ENCODE assay signal across 1 cellular context in the genomic region with DNA sequence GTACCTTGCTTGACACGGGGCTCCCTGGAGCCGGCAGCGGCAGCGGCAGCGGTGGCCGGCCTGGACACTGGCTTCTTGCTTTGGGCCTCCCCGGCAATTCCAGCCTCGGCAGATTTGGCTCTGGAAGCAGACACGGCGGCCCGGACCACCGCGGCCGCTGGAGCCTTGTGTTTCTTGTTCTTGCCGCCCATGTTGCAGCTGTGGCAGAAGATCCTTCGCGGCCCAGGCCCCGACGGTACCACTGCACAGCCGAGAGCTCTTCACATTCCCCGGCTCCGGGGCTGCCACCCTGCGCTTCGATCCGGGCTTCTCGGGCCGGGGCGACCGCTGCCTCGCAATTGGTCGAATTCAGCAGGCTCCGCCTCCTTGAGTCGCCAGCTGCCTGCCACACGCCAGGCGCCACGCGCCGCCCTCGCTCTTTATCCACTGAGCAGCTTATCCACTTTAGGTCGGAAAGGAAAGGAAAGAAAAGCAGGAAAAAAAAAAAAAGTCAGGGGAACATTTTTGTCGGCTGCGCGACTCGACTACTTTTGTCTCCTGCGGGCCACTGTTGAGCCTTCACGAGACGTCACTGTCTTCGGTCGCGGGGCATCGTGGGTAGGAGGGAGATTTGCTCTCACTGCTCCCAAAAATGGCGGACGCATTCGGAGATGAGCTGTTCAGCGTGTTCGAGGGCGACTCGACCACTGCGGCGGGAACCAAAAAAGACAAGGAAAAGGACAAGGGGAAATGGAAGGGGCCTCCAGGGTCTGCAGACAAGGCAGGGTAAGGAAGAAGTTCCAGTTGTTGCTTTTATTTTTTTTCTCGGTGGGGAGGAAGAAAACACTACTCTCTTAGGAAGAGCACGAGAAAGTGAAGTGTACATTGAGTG.
TF ChIP-seq lines count a peak whose summit lies in the region.

DHX29 (minus strand) TSS at position 312 of the 871 bp plus-strand sequence; CDS start at position 191, 121 bp downstream.
MTREX (plus strand) TSS at position 607 of the 871 bp plus-strand sequence; CDS start at position 632, 25 bp downstream.

TF ChIP-seq in HepG2, 621 proteins besides CTCF, POLR2A, EP300 and RAD21 (continued from another document and continues in another):
- TF ChIP-seq AHDC1 (CRISPR knock-in tag; IDR thresholded peaks at IDR 0.05; ENCODE audit: borderline replicate concordance) (peak; percentile 67; the same call in 1 of the 2 replicates), NRL (CRISPR knock-in tag; IDR thresholded peaks at IDR 0.05; ENCODE audit: borderline replicate concordance) (peak; percentile 59; the same call in 1 of the 2 replicates), HINFP (CRISPR knock-in tag; IDR thresholded peaks at IDR 0.05; ENCODE audit: low read depth) (no peak), POGZ (CRISPR knock-in tag; IDR thresholded peaks at IDR 0.05) (peak; percentile 84), FLYWCH1 (CRISPR knock-in tag; IDR thresholded peaks at IDR 0.05) (0 out of 2 replicates have a peak, but pooled peaks have one; percentile 70), ZNF543 (CRISPR knock-in tag; IDR thresholded peaks at IDR 0.05) (peak; percentile 40; the same call in 1 of the 2 replicates), ZNF709 (CRISPR knock-in tag; IDR thresholded peaks at IDR 0.05) (peak; percentile 79; the same call in 1 of the 2 replicates), ARNT (IDR thresholded peaks at IDR 0.05) (no peak), ZSCAN21 (CRISPR knock-in tag; IDR thresholded peaks at IDR 0.05; ENCODE audit: borderline replicate concordance) (0 out of 2 replicates have a peak, but pooled peaks have one; percentile 52), FOXP4 (CRISPR knock-in tag; IDR thresholded peaks at IDR 0.05) (0 out of 2 replicates have a peak, but pooled peaks have one; percentile 13), EED (CRISPR knock-in tag; IDR thresholded peaks at IDR 0.05) (peak; percentile 76; the same call in 1 of the 2 replicates), ZFX (CRISPR knock-in tag; IDR thresholded peaks at IDR 0.05; ENCODE audit: low read depth) (peak; percentile 95), U2AF1 (optimal IDR thresholded peaks at IDR 0.05; ENCODE audit: low read depth, low read length) (peak; percentile 7), ZNF160 (CRISPR knock-in tag; IDR thresholded peaks at IDR 0.05) (no peak), PITX1 (CRISPR knock-in tag; IDR thresholded peaks at IDR 0.05) (0 out of 2 replicates have a peak, but pooled peaks have one; percentile 16), KLF6 (CRISPR knock-in tag; IDR thresholded peaks at IDR 0.05) (no peak; the same call in none of the 2 replicates), MXD3 (CRISPR knock-in tag; IDR thresholded peaks at IDR 0.05) (peak; percentile 29), SOX6 (IDR thresholded peaks at IDR 0.05) (no peak), SOX6 (CRISPR knock-in tag; IDR thresholded peaks at IDR 0.05) (peak; percentile 24; the same call in 1 of the 2 replicates), REXO4 (CRISPR knock-in tag; IDR thresholded peaks at IDR 0.05; ENCODE audit: borderline replicate concordance) (no peak), RBM39 (IDR thresholded peaks at IDR 0.05; ENCODE audit: low read depth, low read length, poor library complexity, severe bottlenecking) (peak; percentile 42), ZSCAN12 (CRISPR knock-in tag; IDR thresholded peaks at IDR 0.05) (peak; percentile 16; the same call in 1 of the 2 replicates), E2F5 (CRISPR knock-in tag; conservative IDR thresholded peaks at IDR 0.05) (no peak), ZNF44 (CRISPR knock-in tag; IDR thresholded peaks at IDR 0.05) (peak; percentile 21; the same call in 1 of the 2 replicates), HNF4G (IDR thresholded peaks at IDR 0.05; ENCODE audit: borderline replicate concordance, low read depth, low read length) (0 out of 2 replicates have a peak, but pooled peaks have one; percentile 5), HNF4G (CRISPR knock-in tag; IDR thresholded peaks at IDR 0.05; ENCODE audit: borderline replicate concordance, low read depth) (no peak; the same call in 1 of the 2 replicates), MIER3 (CRISPR knock-in tag; IDR thresholded peaks at IDR 0.05; ENCODE audit: borderline replicate concordance) (peak; percentile 27; the same call in 1 of the 2 replicates), RORA (CRISPR knock-in tag; IDR thresholded peaks at IDR 0.05) (peak; percentile 71; the same call in 1 of the 2 replicates), SOX5 (CRISPR knock-in tag; IDR thresholded peaks at IDR 0.05; ENCODE audit: borderline replicate concordance) (peak; percentile 31; the same call in 1 of the 2 replicates), IKZF5 (CRISPR knock-in tag; IDR thresholded peaks at IDR 0.05) (peak; percentile 78), ZNF274 (CRISPR knock-in tag; IDR thresholded peaks at IDR 0.05) (0 out of 2 replicates have a peak, but pooled peaks have one; percentile 32), KDM5B (CRISPR knock-in tag; IDR thresholded peaks at IDR 0.05; ENCODE audit: borderline replicate concordance) (peak; percentile 56; the same call in 1 of the 2 replicates), ZBTB49 (CRISPR knock-in tag; IDR thresholded peaks at IDR 0.05; ENCODE audit: borderline replicate concordance) (peak; percentile 70; the same call in 1 of the 2 replicates), ZZZ3 (CRISPR knock-in tag; IDR thresholded peaks at IDR 0.05; ENCODE audit: borderline replicate concordance) (peak; percentile 77; the same call in 1 of the 2 replicates), NR2C2 (CRISPR knock-in tag; IDR thresholded peaks at IDR 0.05; ENCODE audit: borderline replicate concordance) (peak; percentile 43; the same call in 1 of the 2 replicates), ZNF713 (CRISPR knock-in tag; IDR thresholded peaks at IDR 0.05) (0 out of 2 replicates have a peak, but pooled peaks have one; percentile 34), MXD4 (CRISPR knock-in tag; IDR thresholded peaks at IDR 0.05) (peak; percentile 64)
- TF ChIP-seq, protein P1, sequence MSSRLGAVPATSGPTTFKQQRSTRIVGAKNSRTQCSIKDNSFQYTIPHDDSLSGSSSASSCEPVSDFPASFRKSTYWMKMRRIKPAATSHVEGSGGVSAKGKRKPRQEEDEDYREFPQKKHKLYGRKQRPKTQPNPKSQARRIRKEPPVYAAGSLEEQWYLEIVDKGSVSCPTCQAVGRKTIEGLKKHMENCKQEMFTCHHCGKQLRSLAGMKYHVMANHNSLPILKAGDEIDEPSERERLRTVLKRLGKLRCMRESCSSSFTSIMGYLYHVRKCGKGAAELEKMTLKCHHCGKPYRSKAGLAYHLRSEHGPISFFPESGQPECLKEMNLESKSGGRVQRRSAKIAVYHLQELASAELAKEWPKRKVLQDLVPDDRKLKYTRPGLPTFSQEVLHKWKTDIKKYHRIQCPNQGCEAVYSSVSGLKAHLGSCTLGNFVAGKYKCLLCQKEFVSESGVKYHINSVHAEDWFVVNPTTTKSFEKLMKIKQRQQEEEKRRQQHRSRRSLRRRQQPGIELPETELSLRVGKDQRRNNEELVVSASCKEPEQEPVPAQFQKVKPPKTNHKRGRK (CRISPR knock-in tag; IDR thresholded peaks at IDR 0.05): 0 out of 2 replicates have a peak, but pooled peaks have one; percentile 36
